ENCODE assay signal across 8 cellular contexts in genomic region chr1:19311931-19312781, GRCh38. TPM values are rescaled to one million over a fixed set of nuclear protein-coding genes. Genes with fewer than 3 reads are reported as not detected.
DNase-seq lines count a peak whose midpoint lies in the region; ATAC-seq and TF ChIP-seq lines count a peak whose summit lies in the region.

Gene AKR7A2 (minus strand): TSS chr1:19312144. CDS start chr1:19312124, 20 bp downstream.
Gene SLC66A1 (plus strand): TSS chr1:19312326. CDS start chr1:19317678, 5,352 bp downstream.

- peak; percentile 87 for ATAC-seq in GM23338
- peak; percentile 92 to 93 for ATAC-seq in naive thymus-derived CD8-positive, alpha-beta T cell
- ATAC-seq in stimulated activated naive B cell treated with anti-CD40 and anti-IgM and Interleukin-4, amounts not matched to agents 10 μg/mL and 1 μg/mL and 100 μg/mL, for 72 hours (replicated peaks): peak; percentile 78 to 90

- H3K4me3 Mint-ChIP-seq in GM23338: peak within 1 kb of the TSS; percentile 84
- peak within 1 kb of the TSS; percentile 84 to 96 (median 89) for H3K4me3 Mint-ChIP-seq in naive thymus-derived CD8-positive, alpha-beta T cell
- H3K4me3 Mint-ChIP-seq in stimulated activated naive B cell treated with anti-CD40 and anti-IgM and Interleukin-4, amounts not matched to agents 10 μg/mL and 1 μg/mL and 100 μg/mL, for 72 hours: peak within 1 kb of the TSS; percentile 85 to 86

- H3K4me1 Mint-ChIP-seq in GM23338: peaks cover 19% of the 10 kb centered on the region
- peaks cover 27 to 57% (median 49%) of the 10 kb centered on the region in 4 donors for H3K4me1 Mint-ChIP-seq in naive thymus-derived CD8-positive, alpha-beta T cell
- H3K4me1 Mint-ChIP-seq in stimulated activated naive B cell treated with anti-CD40 and anti-IgM and Interleukin-4, amounts not matched to agents 10 μg/mL and 1 μg/mL and 100 μg/mL, for 72 hours: peaks cover 46 to 54% of the 10 kb centered on the region in 2 donors

- peaks cover 18% of the 10 kb centered on the region for H3K36me3 ChIP-seq in DOHH2 (ENCODE audit: control insufficient read depth, low read length)
- H3K36me3 ChIP-seq in GM23338 (ENCODE audit: insufficient read depth): no peaks in the 10 kb centered on the region

- TF ChIP-seq CTCF in DOHH2 (IDR thresholded peaks at IDR 0.05; ENCODE audit: low read depth, low read length, poor library complexity, severe bottlenecking) (no peak), GM23338 (conservative IDR thresholded peaks at IDR 0.05; ENCODE audit: low read depth in 2 of 2) (no peak), fibroblast of mammary gland (conservative IDR thresholded peaks at IDR 0.05; ENCODE audit: control insufficient read depth, insufficient read depth, low read depth, low read length) (no peak)

- H3K36me3 Mint-ChIP-seq in GM23338 (ENCODE audit: low read depth): peaks cover 12% of the 10 kb centered on the region
- H3K36me3 Mint-ChIP-seq in naive thymus-derived CD8-positive, alpha-beta T cell: peaks cover 0 to 9% (median 5%) of the 10 kb centered on the region in 3 donors
- peaks cover 15 to 27% of the 10 kb centered on the region in 2 donors for H3K36me3 Mint-ChIP-seq in stimulated activated naive B cell treated with anti-CD40 and anti-IgM and Interleukin-4, amounts not matched to agents 10 μg/mL and 1 μg/mL and 100 μg/mL, for 72 hours

- no peaks in the 10 kb centered on the region for H3K9me3 Mint-ChIP-seq in GM23338
- no peaks in the 10 kb centered on the region for H3K9me3 Mint-ChIP-seq in naive thymus-derived CD8-positive, alpha-beta T cell
- H3K9me3 Mint-ChIP-seq in stimulated activated naive B cell treated with anti-CD40 and anti-IgM and Interleukin-4, amounts not matched to agents 10 μg/mL and 1 μg/mL and 100 μg/mL, for 72 hours: no peaks in the 10 kb centered on the region

- no peaks in the 10 kb centered on the region for H3K9me3 ChIP-seq in DOHH2 (ENCODE audit: control insufficient read depth, insufficient read depth, low read length)

- H3K4me3 ChIP-seq in DOHH2 (ENCODE audit: low read length) (peak within 1 kb of the TSS; percentile 94), GM23338 (peak within 1 kb of the TSS; percentile 92), fibroblast of mammary gland (ENCODE audit: control insufficient read depth, low read depth, low read length) (peak within 1 kb of the TSS; percentile 72)

- H3F3A ChIP-seq in DOHH2 (ENCODE audit: control insufficient read depth, insufficient read depth): peaks cover 30% of the 10 kb centered on the region
- H3F3A ChIP-seq in GM23338 (replicated peaks; ENCODE audit: low read depth): no peaks in the 10 kb centered on the region

- H3K27me3 ChIP-seq in DOHH2 (ENCODE audit: control insufficient read depth, low read length) (no peaks in the 10 kb centered on the region), GM23338 (ENCODE audit: insufficient read depth) (peaks cover 10% of the 10 kb centered on the region)

- no peak within 1 kb of the TSS for H3K27ac Mint-ChIP-seq in GM23338
- H3K27ac Mint-ChIP-seq in naive thymus-derived CD8-positive, alpha-beta T cell: peak within 1 kb of the TSS; percentile 63 to 95 (median 84)
- peak within 1 kb of the TSS; percentile 85 for H3K27ac Mint-ChIP-seq in stimulated activated naive B cell treated with anti-CD40 and anti-IgM and Interleukin-4, amounts not matched to agents 10 μg/mL and 1 μg/mL and 100 μg/mL, for 72 hours

- H3K27me3 Mint-ChIP-seq in GM23338 (ENCODE audit: insufficient read depth, low read depth, poor library complexity): peaks cover 5% of the 10 kb centered on the region
- H3K27me3 Mint-ChIP-seq in naive thymus-derived CD8-positive, alpha-beta T cell: no peaks in the 10 kb centered on the region
- H3K27me3 Mint-ChIP-seq in stimulated activated naive B cell treated with anti-CD40 and anti-IgM and Interleukin-4, amounts not matched to agents 10 μg/mL and 1 μg/mL and 100 μg/mL, for 72 hours: no peaks in the 10 kb centered on the region

- H3K9me2 ChIP-seq in DOHH2 (replicated peaks; ENCODE audit: control insufficient read depth, low read length): no peaks in the 10 kb centered on the region
- no peaks in the 10 kb centered on the region for H3K9me2 ChIP-seq in GM23338 (ENCODE audit: insufficient read depth)

- POLR2A ChIA-PET in naive thymus-derived CD8-positive, alpha-beta T cell (lab: Charles Lee): interaction anchor here (0.7 to 2.0 kb wide), 4 partner anchors 24 to 339 kb away, joined by 3 to 6 read pairs (median 4); partner anchors contain the start of genes EMC1 and MRTO4

- DNase-seq in GM23338 (ENCODE audit: low spot score) (peak; percentile 95), Kasumi-1 (lab: John Stamatoyannopoulos, UW) (peak; percentile 61 to 78), RPMI7951 (ENCODE audit: low read depth) (peak; percentile 90), fibroblast of mammary gland (ENCODE audit: low read depth) (peak; percentile 85)
- DNase-seq in activated T-helper 9 cell treated with anti-CD3 and anti-CD28 coated beads, Interleukin-2, amount 50 U/mL, for 16 hours (ENCODE audit: low read depth): peak; percentile 88
- DNase-seq in naive thymus-derived CD8-positive, alpha-beta T cell: peak; percentile 77 to 90 (median 88)
- DNase-seq in stimulated activated naive B cell treated with anti-CD40 and anti-IgM and Interleukin-4, amounts not matched to agents 10 μg/mL and 1 μg/mL and 100 μg/mL, for 72 hours: peak; percentile 87

- H4K20me1 ChIP-seq in DOHH2 (ENCODE audit: control insufficient read depth, insufficient read depth, low read depth, low read length) (no peaks in the 10 kb centered on the region), GM23338 (replicated peaks; ENCODE audit: insufficient read depth) (0 out of 2 replicates have a peak, but pooled peaks cover 3% of the 10 kb centered on the region)

- H3K4me1 ChIP-seq in DOHH2 (ENCODE audit: control insufficient read depth, low read length): peaks cover 58% of the 10 kb centered on the region
- H3K4me1 ChIP-seq in GM23338 (ENCODE audit: insufficient read depth): 0 out of 2 replicates have a peak, but pooled peaks cover 8% of the 10 kb centered on the region

- peak within 1 kb of the TSS; percentile 76 for H2AFZ ChIP-seq in GM23338

- peak within 1 kb of the TSS; percentile 86 for H3K27ac ChIP-seq in DOHH2 (ENCODE audit: low read depth, low read length)
- H3K27ac ChIP-seq in GM23338 (ENCODE audit: low read depth): no peak within 1 kb of the TSS

- peaks cover 26% of the 10 kb centered on the region for H3K79me2 ChIP-seq in DOHH2 (ENCODE audit: control insufficient read depth, low read length)
- no peaks in the 10 kb centered on the region; the same call in 1 of the 2 replicates for H3K79me2 ChIP-seq in GM23338 (replicated peaks; ENCODE audit: insufficient read depth)

- peak within 1 kb of the TSS; percentile 97 for H3K4me2 ChIP-seq in DOHH2 (ENCODE audit: low read length)
- peak within 1 kb of the TSS; percentile 96 for H3K4me2 ChIP-seq in GM23338

TF ChIP-seq in GM23338, 12 proteins besides CTCF, POLR2A, EP300 and RAD21:
- TF ChIP-seq STAT1 (IDR thresholded peaks at IDR 0.05; ENCODE audit: unreplicated experiment): no peak
- peak; percentile 80 for TF ChIP-seq POLR2AphosphoS5 (IDR thresholded peaks at IDR 0.05; ENCODE audit: low read depth)
TF ChIP-seq in GM23338: peak in this region for 1.

RNA-seq across cellular contexts. Expression of gene AKR7A2, which starts in this region (rescaled TPM):
- total RNA-seq in GM23338 (2014; rRNA removed; shearing (Covaris generic)): 53.6 and 60.0 TPM in 2 replicates
- 18.2 and 20.8 TPM in 2 replicates for polyA plus RNA-seq in GM23338 (2016; fragmentation: Nextera tagmentation; extraction: Ambion mirVana)
- 128 and 181 TPM in 2 replicates for total RNA-seq in RPMI7951 (2014; rRNA removed; shearing (Covaris generic))
- 10 to 100 TPM; 24.8 to 27.7 TPM for total RNA-seq in naive thymus-derived CD8-positive, alpha-beta T cell
- polyA plus RNA-seq in naive thymus-derived CD8-positive, alpha-beta T cell: 100 to 1,000 TPM in 2 of 3 donors, 10 to 100 TPM in 1; 99.3 to 116 (median 115) TPM

RNA-seq across cellular contexts. Expression of gene SLC66A1, which starts in this region (rescaled TPM):
- total RNA-seq in GM23338 (2014; rRNA removed; shearing (Covaris generic)): 19.7 and 24.4 TPM in 2 replicates
- 6.9 and 8.6 TPM in 2 replicates for polyA plus RNA-seq in GM23338 (2016; fragmentation: Nextera tagmentation; extraction: Ambion mirVana)
- total RNA-seq in RPMI7951 (2014; rRNA removed; shearing (Covaris generic)): 15.4 and 18.4 TPM in 2 replicates
- total RNA-seq in naive thymus-derived CD8-positive, alpha-beta T cell: 1 to 10 TPM; 4.8 to 6.4 TPM
- 1 to 10 TPM; 3.1 to 4.3 (median 3.7) TPM for polyA plus RNA-seq in naive thymus-derived CD8-positive, alpha-beta T cell
